In the genomic region with DNA sequence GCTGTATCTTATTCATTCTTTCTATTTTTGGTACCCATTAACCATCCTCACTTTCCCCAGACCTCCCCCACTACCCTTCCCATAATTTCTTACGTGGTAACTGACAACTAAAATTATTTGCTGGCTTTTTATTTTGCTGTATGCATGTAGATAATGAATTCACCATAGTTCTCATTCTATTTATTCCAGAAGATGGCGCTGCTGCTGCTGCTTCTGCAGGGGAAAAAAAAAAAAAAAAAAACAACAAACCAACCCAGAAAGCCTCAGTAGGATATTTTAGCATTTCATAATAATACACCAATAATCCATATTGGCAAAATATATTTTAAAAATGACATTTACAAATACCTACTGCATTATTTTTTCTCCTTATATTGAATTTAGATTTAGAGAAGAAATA, we compare ENCODE assay signal across 11 cellular contexts.
DNase-seq lines count a peak whose midpoint lies in the region; ATAC-seq, FAIRE-seq and TF ChIP-seq lines count a peak whose summit lies in the region.
"Had no signal": no experiment of that assay in that cellular context is flagged by ENCODE, and none has a peak within 500 bp of the region (broad histone marks: within the 10 kb centered on the region; RNA-seq: fewer than 3 reads in every experiment).

No MANE protein-coding gene starts in this region.

- H3K9me3 ChIP-seq in pancreas, result no peaks in the 10 kb centered on the region
- no peaks in the 10 kb centered on the region for H3K9me3 ChIP-seq in CD4-positive, alpha-beta T cell (ENCODE audit: control insufficient read depth, low read length)
- H3K9me3 ChIP-seq: upper lobe of left lung had no signal

- DNase-seq in NCI-H2081 (lab: John Stamatoyannopoulos, UW), result peak; percentile 26 to 50
- DNase-seq in NCI-H2081 treated with DMSO at 0.1 percent for 48 hours (lab: John Stamatoyannopoulos, UW), result no peak
- peak; percentile 4 for DNase-seq in NCI-H1105 (lab: John Stamatoyannopoulos, UW)
- peak; percentile 22 to 34 for DNase-seq in cardiac fibroblast (ENCODE audit: low read depth in 2 of 2)
- DNase-seq in pancreas, result no peak
- DNase-seq in CD4-positive, alpha-beta T cell, result no peak
- no peak for DNase-seq in NK-92 treated with Interleukin-12 subunit alpha and Interleukin-12 subunit beta, amount 100 ng/mL, for 24 hours (lab: John Stamatoyannopoulos, UW)
- DNase-seq: activated CD4-positive, alpha-beta T cell treated with anti-CD3 and anti-CD28 coated beads, Interleukin-2, amount 50 U/mL, for 1 hour; upper lobe of left lung had no signal

- WGBS in pancreas, 2 donors, result 1% methylated on average over 2 of the region's 2 CpGs

- H3K4me3 Mint-ChIP-seq in CD4-positive, alpha-beta T cell, result no peak overlapping the region

- peak; percentile 16 for TF ChIP-seq CTCF in cardiac fibroblast (IDR thresholded peaks at IDR 0.05; ENCODE audit: low read depth, low read length)
- TF ChIP-seq CTCF in pancreas (IDR thresholded peaks at IDR 0.05), result peak in 2 of 4 donors; percentile 15 to 28
- no peak for TF ChIP-seq CTCF in CD4-positive, alpha-beta T cell (IDR thresholded peaks at IDR 0.05)

- CTCF ChIA-PET in CD4-positive, alpha-beta T cell (lab: Charles Lee), result no interaction called here

- H3K4me3 ChIP-seq in cardiac fibroblast (replicated peaks in 1 of 2; ENCODE audit: low read depth in 2 of 2, low read length in 2 of 2) (no peak overlapping the region), pancreas (no peak overlapping the region)
- H3K4me3 ChIP-seq: upper lobe of left lung had no signal

- H3K36me3 Mint-ChIP-seq in CD4-positive, alpha-beta T cell (ENCODE audit: low read depth), result no peaks in the 10 kb centered on the region

- no peaks in the 10 kb centered on the region for H3K4me1 ChIP-seq in pancreas
- H3K4me1 ChIP-seq: upper lobe of left lung had no signal

- POLR2A ChIA-PET in CD4-positive, alpha-beta T cell (lab: Charles Lee), result no interaction called here

- no peak overlapping the region for H3K27ac Mint-ChIP-seq in CD4-positive, alpha-beta T cell

- H3K9me3 Mint-ChIP-seq in CD4-positive, alpha-beta T cell, result no peaks in the 10 kb centered on the region

- no peaks in the 10 kb centered on the region for H3K36me3 ChIP-seq in pancreas
- H3K36me3 ChIP-seq: upper lobe of left lung had no signal

- H3K4me1 Mint-ChIP-seq in CD4-positive, alpha-beta T cell (ENCODE audit: low read depth), result no peaks in the 10 kb centered on the region

- no peaks in the 10 kb centered on the region for H3K27me3 Mint-ChIP-seq in CD4-positive, alpha-beta T cell

- ATAC-seq in pancreas (peak in 1 of 4 donors; percentile 29), GM18502 (IDR thresholded peaks at IDR 0.05; ENCODE audit: poor library complexity, unreplicated experiment) (no peak)
- no peak for ATAC-seq in CD4-positive, alpha-beta T cell (ENCODE audit: poor library complexity)
- ATAC-seq: left lobe of liver had no signal

- intact Hi-C loops in pancreas (cut with DNase I), result no loop called here
- intact Hi-C loops in CD4-positive, alpha-beta T cell (cut with DNase I, micrococcal nuclease), result no loop called here

- peak; percentile 93 for FAIRE-seq in pancreas (lab: Jason Lieb, UNC)

- H3K27ac ChIP-seq in pancreas, result no peak overlapping the region
- no peak overlapping the region for H3K27ac ChIP-seq in CD4-positive, alpha-beta T cell (ENCODE audit: low read depth, low read length)
- H3K27ac ChIP-seq: upper lobe of left lung had no signal

- no peaks in the 10 kb centered on the region for H3K27me3 ChIP-seq in pancreas
- H3K27me3 ChIP-seq in CD4-positive, alpha-beta T cell (ENCODE audit: control insufficient read depth, insufficient read depth, low read length), result no peaks in the 10 kb centered on the region
- H3K27me3 ChIP-seq: upper lobe of left lung had no signal

Comparison
In these comparisons a context has a peak if more than half of its experiments do, and no peak if none do; other contexts are left out.
1. DNase-seq: peak in NCI-H2081 (2 of 2), NCI-H1105 (single experiment) and cardiac fibroblast (2 of 2); none in NCI-H2081 treated with DMSO at 0.1 percent for 48 hours (single experiment), pancreas (0 of 6), CD4-positive, alpha-beta T cell (0 of 10) and NK-92 treated with Interleukin-12 subunit alpha and Interleukin-12 subunit beta, amount 100 ng/mL, for 24 hours (single experiment).